ENCODE assay signal across 15 cellular contexts in the genomic region with DNA sequence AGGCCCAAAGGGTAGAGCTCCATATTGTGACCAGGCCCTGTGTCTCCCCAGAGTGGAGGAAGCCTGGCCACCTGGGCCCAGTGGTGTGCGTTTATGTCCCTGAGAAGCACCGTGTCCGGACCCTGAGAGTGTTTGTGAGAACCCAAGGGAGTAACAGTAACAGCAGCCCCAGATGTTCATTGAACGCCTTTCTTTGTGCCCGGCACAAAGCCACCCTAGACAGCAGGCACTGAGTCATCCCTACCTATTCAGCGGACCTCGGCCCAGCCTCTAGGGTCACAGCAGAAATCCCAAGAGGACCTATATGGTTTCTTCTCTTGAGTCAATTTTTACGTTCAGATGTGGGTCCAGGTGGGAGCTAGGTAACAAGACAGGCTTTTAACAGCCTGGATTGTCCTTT. TPM values are rescaled to one million over a fixed set of nuclear protein-coding genes. Genes with fewer than 3 reads are reported as not detected.
A peak's percentile ranks its signal among the peaks of the same experiment; 100 is the strongest.
DNase-seq lines count a peak whose midpoint lies in the region; ATAC-seq lines count a peak whose summit lies in the region.
"Had no signal": no experiment of that assay in that cellular context is flagged by ENCODE, and none has a peak within 500 bp of the region (broad histone marks: within the 10 kb centered on the region; RNA-seq: fewer than 3 reads in every experiment).

No MANE protein-coding gene starts in this region.

- peak overlapping the region; percentile 15 to 86 (median 82); a peak in 20 of 22 replicates for H3K9ac ChIP-seq in BLaER1 treated with 17β-estradiol and CSF1 and Interleukin-3, amounts not matched to agents 10 nM and 100 nM
- H3K9ac ChIP-seq: KMS-11 had no signal

- H3K9me3 ChIP-seq in BLaER1 treated with 17β-estradiol and CSF1 and Interleukin-3, amounts not matched to agents 10 nM and 100 nM (replicated peaks in 1 of 11): peaks cover 0 to 3% (median 0%) of the 10 kb centered on the region in 11 experiments; a peak in 1 of 22 replicates
- H3K9me3 ChIP-seq: mucosa of descending colon had no signal

- no peaks in the 10 kb centered on the region for H3K27me3 ChIP-seq in BLaER1 treated with 17β-estradiol and CSF1 and Interleukin-3, amounts not matched to agents 10 nM and 100 nM

- H3K9me3 Mint-ChIP-seq in activated naive CD8-positive, alpha-beta T cell treated with anti-CD3 and anti-CD28 coated beads for 36 hours: no peaks in the 10 kb centered on the region

- H3K4me2 ChIP-seq in BLaER1 treated with 17β-estradiol and CSF1 and Interleukin-3, amounts not matched to agents 10 nM and 100 nM: peak overlapping the region; percentile 65 to 90 (median 83)
- H3K4me2 ChIP-seq: KMS-11 had no signal

- peaks cover 58% of the 10 kb centered on the region for H3K4me1 Mint-ChIP-seq in activated naive CD8-positive, alpha-beta T cell treated with anti-CD3 and anti-CD28 coated beads for 36 hours

- peaks cover 21% of the 10 kb centered on the region for H3K36me3 Mint-ChIP-seq in activated naive CD8-positive, alpha-beta T cell treated with anti-CD3 and anti-CD28 coated beads for 36 hours

- no peak for DNase-seq in activated naive CD8-positive, alpha-beta T cell treated with anti-CD3 and anti-CD28 coated beads for 36 hours
- DNase-seq in NCI-H1105 treated with DMSO at 0.1 percent for 48 hours (lab: John Stamatoyannopoulos, UW) (no peak), C1 segment of cervical spinal cord (lab: John Stamatoyannopoulos, UW) (no peak), glomerular visceral epithelial cell (ENCODE audit: extremely low spot score) (no peak), putamen (ENCODE audit: low spot score) (no peak)
- DNase-seq: activated T-cell treated with anti-CD3 and anti-CD28 coated beads, Interleukin-2, amount 50 U/mL, for 48 hours; effector CD4-positive, alpha-beta T cell; mucosa of descending colon; NCI-H1930; NCI-H82; stimulated activated CD4-positive, alpha-beta T cell treated with anti-CD3 and anti-CD28 coated beads, Interleukin-2, amount 100 ng/mL, for 48 hours had no signal

- no peaks in the 10 kb centered on the region for H4K20me1 ChIP-seq in BLaER1 treated with 17β-estradiol and CSF1 and Interleukin-3, amounts not matched to agents 10 nM and 100 nM

- peak overlapping the region; percentile 86 to 97 (median 94) for H3K27ac ChIP-seq in BLaER1 treated with 17β-estradiol and CSF1 and Interleukin-3, amounts not matched to agents 10 nM and 100 nM
- H3K27ac ChIP-seq: KMS-11 had no signal

- H3K27ac Mint-ChIP-seq in activated naive CD8-positive, alpha-beta T cell treated with anti-CD3 and anti-CD28 coated beads for 36 hours: peak overlapping the region; percentile 99

- ATAC-seq in GM19035 (IDR thresholded peaks at IDR 0.05; ENCODE audit: unreplicated experiment): peak; percentile 37
- peak; percentile 30 for ATAC-seq in HG03135 (IDR thresholded peaks at IDR 0.05; ENCODE audit: unreplicated experiment)

- peaks cover 82 to 96% (median 90%) of the 10 kb centered on the region in 10 experiments for H3K4me1 ChIP-seq in BLaER1 treated with 17β-estradiol and CSF1 and Interleukin-3, amounts not matched to agents 10 nM and 100 nM

- peak overlapping the region in 4 of 10 experiments; percentile 10 to 21 (median 15); a peak in 4 of 20 replicates for H3K4me3 ChIP-seq in BLaER1 treated with 17β-estradiol and CSF1 and Interleukin-3, amounts not matched to agents 10 nM and 100 nM
- H3K4me3 ChIP-seq: mucosa of descending colon had no signal

- peaks cover 0 to 15% (median 12%) of the 10 kb centered on the region in 11 experiments; a peak in 11 of 22 replicates for H3K36me3 ChIP-seq in BLaER1 treated with 17β-estradiol and CSF1 and Interleukin-3, amounts not matched to agents 10 nM and 100 nM

- no peaks in the 10 kb centered on the region for H3K27me3 Mint-ChIP-seq in activated naive CD8-positive, alpha-beta T cell treated with anti-CD3 and anti-CD28 coated beads for 36 hours

- H3K4me3 Mint-ChIP-seq in activated naive CD8-positive, alpha-beta T cell treated with anti-CD3 and anti-CD28 coated beads for 36 hours: no peak overlapping the region

RNA-seq across cellular contexts. Expression of a gene that starts 24.5 kb away (rescaled TPM):
- 10 to 100 TPM; 27.1 to 28.9 TPM for total RNA-seq in activated naive CD8-positive, alpha-beta T cell treated with anti-CD3 and anti-CD28 coated beads for 36 hours
